Comparison of ENCODE assay signal across 18 cellular contexts in the genomic region with DNA sequence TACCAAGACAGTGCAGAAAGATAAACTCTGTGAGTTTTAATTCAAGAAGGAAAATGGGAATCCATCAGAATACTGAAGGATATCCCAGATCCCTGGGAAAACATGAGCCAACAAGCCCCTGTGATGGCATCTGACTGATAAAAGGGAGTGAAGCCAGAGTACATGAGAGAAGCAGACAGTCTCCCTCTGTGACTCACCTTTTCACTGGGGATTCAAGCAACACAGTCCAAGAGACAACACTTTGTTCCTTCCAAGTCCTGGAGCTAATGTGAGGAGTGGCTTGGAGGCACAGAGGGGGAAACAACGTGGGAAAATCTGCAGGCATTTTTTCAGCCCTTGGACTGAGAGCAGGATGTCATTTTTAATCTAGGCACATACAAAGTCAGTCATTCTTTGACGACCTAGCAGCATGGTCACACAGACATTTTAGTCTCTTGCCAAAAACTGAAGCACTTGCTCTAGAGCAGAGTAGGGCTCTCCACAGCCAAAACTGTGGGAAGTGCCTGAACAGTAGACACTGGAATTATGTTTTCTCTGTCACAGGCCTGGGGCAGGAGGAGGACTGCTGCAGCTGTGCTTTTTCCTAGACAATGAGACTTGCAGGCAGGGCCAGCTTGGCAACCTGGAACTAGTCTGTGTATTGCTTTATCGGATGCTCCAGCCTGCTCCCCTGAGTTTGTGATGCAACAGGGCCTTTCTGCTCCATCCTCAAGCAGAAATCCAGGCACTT.
A peak's percentile ranks its signal among the peaks of the same experiment; 100 is the strongest.
DNase-seq lines count a peak whose midpoint lies in the region; ATAC-seq, FAIRE-seq and TF ChIP-seq lines count a peak whose summit lies in the region.
"Had no signal": no experiment of that assay in that cellular context is flagged by ENCODE, and none has a peak within 500 bp of the region (broad histone marks: within the 10 kb centered on the region; RNA-seq: fewer than 3 reads in every experiment).

No MANE protein-coding gene starts in this region.

- FAIRE-seq in GM19239 (lab: Jason Lieb, UNC), result no peak
- FAIRE-seq: colon had no signal

- TF ChIP-seq CTCF in RWPE2 (IDR thresholded peaks at IDR 0.05; ENCODE audit: poor library complexity, severe bottlenecking), result no peak
- no peak for TF ChIP-seq CTCF in fibroblast of the aortic adventitia (IDR thresholded peaks at IDR 0.05; ENCODE audit: insufficient read depth, low read length)
- no peak for TF ChIP-seq CTCF in natural killer cell (IDR thresholded peaks at IDR 0.05)

- H3K27me3 Mint-ChIP-seq in natural killer cell (ENCODE audit: low read depth in 2 of 2), result no peaks in the 10 kb centered on the region

- DNase-seq in ELF-1 (ENCODE audit: low read depth, low spot score), result peak; percentile 33
- DNase-seq in RWPE2 (ENCODE audit: low spot score), result no peak
- peak; percentile 54 for DNase-seq in fibroblast of the aortic adventitia (ENCODE audit: low read depth)
- peak; percentile 27 for DNase-seq in pons (ENCODE audit: low spot score)
- no peak for DNase-seq in GM19239 (ENCODE audit: insufficient read length, low spot score)
- DNase-seq in natural killer cell, result no peak
- DNase-seq: activated naive CD8-positive, alpha-beta T cell treated with anti-CD3 and anti-CD28 coated beads, Interleukin-2, amount 50 U/mL, for 24 hours; DND-41; HCEC 1CT; NCI-H774; stimulated activated CD4-positive, alpha-beta T cell treated with anti-CD3 and anti-CD28 coated beads, Interleukin-15, amount 100 ng/mL, for 24 hours; T-helper 1 cell had no signal

- H3K4me3 ChIP-seq in RWPE2 (ENCODE audit: severe bottlenecking) (no peak overlapping the region), fibroblast of the aortic adventitia (ENCODE audit: low read depth, low read length) (no peak overlapping the region)
- H3K4me3 ChIP-seq: BLaER1, prostate gland had no signal

- H3K27me3 ChIP-seq in RWPE2 (ENCODE audit: insufficient read depth, poor library complexity, severe bottlenecking), result no peaks in the 10 kb centered on the region
- H3K27me3 ChIP-seq: BLaER1 had no signal

- peak; percentile 74; the same call in 2 of the 3 replicates for ATAC-seq in RWPE2 (ENCODE audit: low read depth)
- no peak for ATAC-seq in GM21447 (IDR thresholded peaks at IDR 0.05; ENCODE audit: unreplicated experiment)
- ATAC-seq in natural killer cell, result no peak
- ATAC-seq: activated naive CD8-positive, alpha-beta T cell treated with anti-CD3 and anti-CD28 coated beads, Interleukin-2, amount 50 U/mL, for 24 hours; Panc1; WTC11 had no signal

- H3K9me3 Mint-ChIP-seq in natural killer cell, result peaks cover 0 to 11% of the 10 kb centered on the region in 2 donors
- H3K9me3 Mint-ChIP-seq: activated naive CD8-positive, alpha-beta T cell treated with anti-CD3 and anti-CD28 coated beads, Interleukin-2, amount 50 U/mL, for 24 hours had no signal

- no peak overlapping the region for H3K27ac ChIP-seq in RWPE2 (ENCODE audit: poor library complexity, severe bottlenecking)
- H3K27ac ChIP-seq: BLaER1, prostate gland had no signal

- no peak overlapping the region for H3K4me3 Mint-ChIP-seq in natural killer cell
- H3K4me3 Mint-ChIP-seq: activated naive CD8-positive, alpha-beta T cell treated with anti-CD3 and anti-CD28 coated beads, Interleukin-2, amount 50 U/mL, for 24 hours; WTC11 had no signal

- no peaks in the 10 kb centered on the region for H3K36me3 Mint-ChIP-seq in natural killer cell
- H3K36me3 Mint-ChIP-seq: WTC11 had no signal

- H3K4me1 ChIP-seq in RWPE2 (ENCODE audit: insufficient read depth, poor library complexity, severe bottlenecking), result no peaks in the 10 kb centered on the region
- H3K4me1 ChIP-seq: BLaER1, prostate gland had no signal

- H3K27ac Mint-ChIP-seq in natural killer cell, result no peak overlapping the region
- H3K27ac Mint-ChIP-seq: activated naive CD8-positive, alpha-beta T cell treated with anti-CD3 and anti-CD28 coated beads, Interleukin-2, amount 50 U/mL, for 24 hours; WTC11 had no signal

- intact Hi-C loops in natural killer cell (cut with micrococcal nuclease), result no loop called here

- no peaks in the 10 kb centered on the region for H3K4me1 Mint-ChIP-seq in natural killer cell
- H3K4me1 Mint-ChIP-seq: activated naive CD8-positive, alpha-beta T cell treated with anti-CD3 and anti-CD28 coated beads, Interleukin-2, amount 50 U/mL, for 24 hours; WTC11 had no signal

- no peaks in the 10 kb centered on the region for H3K9me3 ChIP-seq in RWPE2 (ENCODE audit: severe bottlenecking)
- H3K9me3 ChIP-seq: BLaER1, prostate gland had no signal

- H3K36me3 ChIP-seq in RWPE2 (ENCODE audit: low read depth), result no peaks in the 10 kb centered on the region
- H3K36me3 ChIP-seq: BLaER1, prostate gland had no signal

Comparison
In these comparisons a context has a peak if more than half of its experiments do, and no peak if none do; other contexts are left out.
1. DNase-seq: peak in ELF-1 (single experiment), fibroblast of the aortic adventitia (single experiment) and pons (single experiment); none in RWPE2 (single experiment), GM19239 (single experiment) and natural killer cell (single experiment).